In the genomic region with DNA sequence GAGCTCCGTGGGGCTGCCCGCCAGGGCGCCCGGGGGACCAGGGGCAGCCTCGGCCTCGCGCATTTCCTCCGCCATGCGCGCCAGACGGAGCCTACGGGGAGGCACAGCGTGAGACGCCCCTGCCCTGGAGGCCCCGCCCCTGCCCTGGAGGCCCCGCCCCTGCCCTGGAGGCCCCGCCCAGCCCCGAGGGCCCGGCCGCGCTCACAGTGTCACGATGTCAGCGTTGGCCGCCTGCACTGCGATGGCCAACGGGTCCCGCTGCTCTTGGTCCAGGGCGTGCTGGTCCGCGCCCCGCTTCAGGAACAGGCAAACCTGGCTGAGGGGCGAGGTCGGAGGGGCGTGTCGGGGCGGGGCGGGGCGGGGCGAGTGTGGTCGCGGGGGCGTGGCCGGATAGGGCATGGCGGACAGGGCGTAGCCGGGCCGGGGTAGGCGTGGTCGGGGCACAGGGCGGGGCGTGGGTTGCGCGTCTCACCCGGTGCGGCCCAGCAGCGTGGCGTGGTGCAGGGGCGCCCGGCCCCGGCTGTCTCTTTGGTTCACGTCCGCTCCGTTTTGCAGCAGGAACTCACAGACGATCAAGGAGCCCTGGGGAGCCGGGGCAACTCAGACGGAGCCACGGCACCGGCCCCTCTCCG, we compare ENCODE assay signal across 30 cellular contexts. TPM values are rescaled to one million over a fixed set of nuclear protein-coding genes. Genes with fewer than 3 reads are reported as not detected.
A peak's percentile ranks its signal among the peaks of the same experiment; 100 is the strongest.
DNase-seq lines count a peak whose midpoint lies in the region; ATAC-seq, FAIRE-seq and TF ChIP-seq lines count a peak whose summit lies in the region.
"Had no signal": no experiment of that assay in that cellular context is flagged by ENCODE, and none has a peak within 500 bp of the region (broad histone marks: within the 10 kb centered on the region; RNA-seq: fewer than 3 reads in every experiment).

No MANE protein-coding gene starts in this region.

- H3K27ac ChIP-seq in 22Rv1: peak overlapping the region; percentile 68
- H3K27ac ChIP-seq in K562 (ENCODE audit: extremely low read depth, low read depth, low read length): peak overlapping the region; percentile 54; the same call in 1 of the 3 replicates
- H3K27ac ChIP-seq in kidney (ENCODE audit: low read depth in 2 of 2, low read length in 2 of 2): no peak overlapping the region
- no peak overlapping the region for H3K27ac ChIP-seq in mammary epithelial cell (ENCODE audit: insufficient read depth, low read depth, low read length)
- no peak overlapping the region for H3K27ac ChIP-seq in SJCRH30
- H3K27ac ChIP-seq: body of pancreas, esophagus muscularis mucosa, gastrocnemius medialis, pancreas, sigmoid colon, SJSA1, VCaP had no signal

- TF ChIP-seq CTCF in 22Rv1 (IDR thresholded peaks at IDR 0.05) (no peak), GM13977 (IDR thresholded peaks at IDR 0.05; ENCODE audit: extremely low read depth, insufficient read depth, missing control alignments) (no peak), K562 (IDR thresholded peaks at IDR 0.05 in 2 of 3, conservative IDR thresholded peaks at IDR 0.05 in 1 of 3; ENCODE audit: insufficient read depth in 2 of 3, low read depth in 1 of 3, low read length in 3 of 3) (no peak), kidney (IDR thresholded peaks at IDR 0.05; ENCODE audit: borderline replicate concordance, extremely low read depth, insufficient read depth) (no peak), mammary epithelial cell (conservative IDR thresholded peaks at IDR 0.05 in 1 of 2, IDR thresholded peaks at IDR 0.05 in 1 of 2; ENCODE audit: extremely low read depth in 1 of 2, insufficient read depth in 1 of 2, low read depth in 1 of 2, low read length in 2 of 2) (no peak)

- no peak overlapping the region for H3K4me3 Mint-ChIP-seq in activated CD4-positive, alpha-beta T cell treated with anti-CD3 and anti-CD28 coated beads, Interleukin-2, amount 10 ng/mL, durations not matched to agents 7 days and 5 days
- H3K4me3 Mint-ChIP-seq: activated naive CD8-positive, alpha-beta T cell treated with anti-CD3 and anti-CD28 coated beads, Interleukin-2, amount 50 U/mL, for 24 hours; CD4-positive, alpha-beta T cell; natural killer cell; T-helper 17 cell had no signal

- H3K79me2 ChIP-seq in K562 (ENCODE audit: control insufficient read depth, insufficient read depth, low read length) (no peaks in the 10 kb centered on the region), mammary epithelial cell (ENCODE audit: insufficient read depth, low read length) (no peaks in the 10 kb centered on the region)

- intact Hi-C loops in K562 (cut with micrococcal nuclease) (loop anchor here (2.0 to 10.0 kb wide), 2 partner anchors 177 to 309 kb away; a partner anchor contains a TSS), kidney (cut with DNase I) (loop anchor here (10.0 kb wide), 1 partner anchor 169 kb away; no protein-coding TSS in a partner anchor), mammary epithelial cell (cut with micrococcal nuclease) (loop anchor here (2.0 to 5.0 kb wide), 2 partner anchors 309 to 421 kb away; no protein-coding TSS in a partner anchor)

- H3K9me3 ChIP-seq in K562 (replicated peaks; ENCODE audit: control insufficient read depth, insufficient read depth, low read depth, low read length) (no peaks in the 10 kb centered on the region), kidney (ENCODE audit: control insufficient read depth in 1 of 2, low read length in 2 of 2) (no peaks in the 10 kb centered on the region), mammary epithelial cell (replicated peaks; ENCODE audit: insufficient read depth, low read length) (no peaks in the 10 kb centered on the region), SJCRH30 (replicated peaks) (no peaks in the 10 kb centered on the region)
- H3K9me3 ChIP-seq: body of pancreas, esophagus muscularis mucosa, gastrocnemius medialis, pancreas, sigmoid colon, SJSA1 had no signal

- ATAC-seq in K562: peak; percentile 92
- ATAC-seq: activated naive CD8-positive, alpha-beta T cell treated with anti-CD3 and anti-CD28 coated beads, Interleukin-2, amount 50 U/mL, for 24 hours; body of pancreas; gastrocnemius medialis; left colon; natural killer cell; T-helper 17 cell had no signal

- no peak for TF ChIP-seq RAD21 in K562 (CRISPR knock-in tag; conservative IDR thresholded peaks at IDR 0.05 in 1 of 2, IDR thresholded peaks at IDR 0.05 in 1 of 2)

- no peak overlapping the region for H3K27ac Mint-ChIP-seq in activated CD4-positive, alpha-beta T cell treated with anti-CD3 and anti-CD28 coated beads, Interleukin-2, amount 10 ng/mL, durations not matched to agents 7 days and 5 days
- H3K27ac Mint-ChIP-seq: activated naive CD8-positive, alpha-beta T cell treated with anti-CD3 and anti-CD28 coated beads, Interleukin-2, amount 50 U/mL, for 24 hours; CD4-positive, alpha-beta T cell; natural killer cell; T-helper 17 cell had no signal

- H3K4me1 Mint-ChIP-seq in activated CD4-positive, alpha-beta T cell treated with anti-CD3 and anti-CD28 coated beads, Interleukin-2, amount 10 ng/mL, durations not matched to agents 7 days and 5 days: no peaks in the 10 kb centered on the region
- H3K4me1 Mint-ChIP-seq: activated naive CD8-positive, alpha-beta T cell treated with anti-CD3 and anti-CD28 coated beads, Interleukin-2, amount 50 U/mL, for 24 hours had no signal

- H3K9me3 Mint-ChIP-seq in activated CD4-positive, alpha-beta T cell treated with anti-CD3 and anti-CD28 coated beads, Interleukin-2, amount 10 ng/mL, durations not matched to agents 7 days and 5 days: no peaks in the 10 kb centered on the region
- H3K9me3 Mint-ChIP-seq: activated naive CD8-positive, alpha-beta T cell treated with anti-CD3 and anti-CD28 coated beads, Interleukin-2, amount 50 U/mL, for 24 hours; CD4-positive, alpha-beta T cell; natural killer cell had no signal

- peak overlapping the region in 1 of 2 experiments; percentile 84; a peak in 3 of 4 replicates for H3K9ac ChIP-seq in K562 (ENCODE audit: insufficient read depth in 1 of 2, low read depth in 2 of 2, low read length in 2 of 2)
- H3K9ac ChIP-seq in kidney (ENCODE audit: low read length in 2 of 2): no peak overlapping the region
- H3K9ac ChIP-seq in mammary epithelial cell (ENCODE audit: insufficient read depth, low read length): no peak overlapping the region

- H2AFZ ChIP-seq in K562 (ENCODE audit: low read depth, low read length) (peak overlapping the region; percentile 67; the same call in 1 of the 2 replicates), mammary epithelial cell (ENCODE audit: low read depth, low read length) (no peak overlapping the region)

- H3K4me3 ChIP-seq in K562: peak overlapping the region; percentile 51
- H3K4me3 ChIP-seq in kidney (ENCODE audit: low read length in 2 of 2): no peak overlapping the region
- no peak overlapping the region for H3K4me3 ChIP-seq in mammary epithelial cell (replicated peaks in 1 of 3; ENCODE audit: insufficient read depth in 1 of 3, low read depth in 2 of 3, low read length in 3 of 3)
- H3K4me3 ChIP-seq in SJCRH30: no peak overlapping the region
- H3K4me3 ChIP-seq: body of pancreas, esophagus muscularis mucosa, gastrocnemius medialis, pancreas, sigmoid colon, SJSA1 had no signal

- H3K4me1 ChIP-seq in K562 (replicated peaks in 1 of 2; ENCODE audit: control insufficient read depth in 2 of 2, insufficient read depth in 2 of 2, low read length in 2 of 2): peaks cover 5 to 73% of the 10 kb centered on the region in 2 experiments; a peak in 3 of 5 replicates
- peaks cover 0 to 5% of the 10 kb centered on the region in 2 donors for H3K4me1 ChIP-seq in kidney (ENCODE audit: control insufficient read depth in 1 of 2, insufficient read depth in 1 of 2, low read depth in 1 of 2, low read length in 2 of 2)
- peaks cover 9% of the 10 kb centered on the region for H3K4me1 ChIP-seq in mammary epithelial cell (ENCODE audit: insufficient read depth, low read length)
- H3K4me1 ChIP-seq in SJCRH30: peaks cover 26% of the 10 kb centered on the region
- H3K4me1 ChIP-seq: gastrocnemius medialis, pancreas had no signal

- H3K4me2 ChIP-seq in K562 (ENCODE audit: insufficient read depth, low read length) (peak overlapping the region; percentile 81), mammary epithelial cell (ENCODE audit: insufficient read depth, low read depth, low read length) (no peak overlapping the region)

- TF ChIP-seq EP300 in K562 (IDR thresholded peaks at IDR 0.05; ENCODE audit: low read length): no peak

- peaks cover 3% of the 10 kb centered on the region for H3K36me3 Mint-ChIP-seq in activated CD4-positive, alpha-beta T cell treated with anti-CD3 and anti-CD28 coated beads, Interleukin-2, amount 10 ng/mL, durations not matched to agents 7 days and 5 days (ENCODE audit: low read depth)
- H3K36me3 Mint-ChIP-seq: natural killer cell had no signal

- H3K27me3 ChIP-seq in K562 (ENCODE audit: control insufficient read depth in 2 of 2, insufficient read depth in 2 of 2, low read length in 2 of 2): peaks cover 0 to 3% of the 10 kb centered on the region in 2 experiments; a peak in 1 of 5 replicates
- H3K27me3 ChIP-seq in mammary epithelial cell (ENCODE audit: insufficient read depth, low read length): no peaks in the 10 kb centered on the region
- no peaks in the 10 kb centered on the region for H3K27me3 ChIP-seq in SJCRH30
- H3K27me3 ChIP-seq: body of pancreas, esophagus muscularis mucosa, gastrocnemius medialis, pancreas, sigmoid colon, SJSA1 had no signal

- TF ChIP-seq POLR2A in K562 (conservative IDR thresholded peaks at IDR 0.05): no peak

- in situ Hi-C loops in GM13977 (cut with MboI; ENCODE audit: low pct_unique_long_range_greater_than_20kb, low sequenced_read_pairs, unreplicated experiment): no loop called here
- in situ Hi-C loops in K562 (cut with MboI): no loop called here
- in situ Hi-C loops in mammary epithelial cell (cut with MboI; ENCODE audit: low sequenced_read_pairs in 2 of 2): loop anchor here in 1 of 2 donors (25.0 kb wide), 1 partner anchor 306 kb away; a partner anchor contains a TSS

- DNase-seq in GM13977 (ENCODE audit: low spot score) (peak; percentile 46), K562 (ENCODE audit: extremely low read depth in 1 of 4, low spot score in 3 of 4) (peak; percentile 90 to 99 (median 98)), kidney (peak; percentile 78), mammary epithelial cell (no peak), SJCRH30 (no peak), NCI-H2171 (lab: John Stamatoyannopoulos, UW) (no peak)
- DNase-seq in activated CD4-positive, alpha-beta T cell treated with anti-CD3 and anti-CD28 coated beads, Interleukin-2, amount 10 ng/mL, durations not matched to agents 7 days and 5 days: no peak
- DNase-seq: activated CD4-positive, alpha-beta T cell treated with anti-CD3 and anti-CD28 coated beads, Interleukin-2, amount 50 U/mL, for 1 hour; activated CD8-positive, alpha-beta memory T cell treated with anti-CD3 and anti-CD28 coated beads, Interleukin-2, amount 50 U/mL, for 4 hours; activated naive CD8-positive, alpha-beta T cell treated with anti-CD3 and anti-CD28 coated beads, Interleukin-2, amount 50 U/mL, for 24 hours; CD4-positive, alpha-beta T cell; DMS 273 treated with DMSO at 0.1 percent for 48 hours; effector CD8-positive, alpha-beta T cell; gastrocnemius medialis; Kasumi-1; left colon; midbrain; natural killer cell; NCI-H1930; NCI-H226; NCI-H774; sigmoid colon; T-helper 17 cell had no signal

- H3K27me3 Mint-ChIP-seq in activated CD4-positive, alpha-beta T cell treated with anti-CD3 and anti-CD28 coated beads, Interleukin-2, amount 10 ng/mL, durations not matched to agents 7 days and 5 days: no peaks in the 10 kb centered on the region
- H3K27me3 Mint-ChIP-seq: activated naive CD8-positive, alpha-beta T cell treated with anti-CD3 and anti-CD28 coated beads, Interleukin-2, amount 50 U/mL, for 24 hours; CD4-positive, alpha-beta T cell; T-helper 17 cell had no signal

- CTCF ChIA-PET in K562 (lab: Yijun Ruan, JAX; ENCODE audit: low intra/inter-chr PET ratio) (no interaction called here), mammary epithelial cell (lab: Charles Lee; ENCODE audit: low non-redundant PET) (no interaction called here)
- CTCF ChIA-PET in activated CD4-positive, alpha-beta T cell treated with anti-CD3 and anti-CD28 coated beads, Interleukin-2, amount 10 ng/mL, durations not matched to agents 7 days and 5 days (lab: Charles Lee): no interaction called here

- dilution Hi-C loops in mammary epithelial cell (cut with HindIII; ENCODE audit: low sequenced_read_pairs): no loop called here

- H3K9me1 ChIP-seq in K562 (ENCODE audit: control insufficient read depth, insufficient read depth, low read length): peaks cover 8% of the 10 kb centered on the region

- POLR2A ChIA-PET in K562 (lab: Yijun Ruan, JAX): interaction anchor here (1.2 kb wide), 1 partner anchor 11 kb away, joined by 3 read pairs; no protein-coding TSS in a partner anchor
- POLR2A ChIA-PET in activated CD4-positive, alpha-beta T cell treated with anti-CD3 and anti-CD28 coated beads, Interleukin-2, amount 10 ng/mL, durations not matched to agents 7 days and 5 days (lab: Charles Lee): no interaction called here

- FAIRE-seq in K562 (lab: Jason Lieb, UNC): peak; percentile 35
- no peak for FAIRE-seq in kidney (lab: Jason Lieb, UNC)
- FAIRE-seq: G401.6, pancreas had no signal

- H4K20me1 ChIP-seq in K562 (replicated peaks; ENCODE audit: control insufficient read depth, insufficient read depth, low read length) (peaks cover 16% of the 10 kb centered on the region; the same call in 1 of the 2 replicates), mammary epithelial cell (ENCODE audit: insufficient read depth, low read length) (peaks cover 8% of the 10 kb centered on the region)

- 4% methylated on average over 39 of the region's 69 CpGs for WGBS in K562 (ENCODE audit: insufficient coverage, low coverage, missing lambda C conversion rate)
- WGBS in mammary epithelial cell (ENCODE audit: low coverage, missing lambda C conversion rate): no CpG with 5 or more reads among the region's 69 CpGs

- BruUV-seq in K562 (replicated peaks; lab: Mats Ljungman, UMichigan): no TSS peak
- BruUV-seq in mammary epithelial cell (replicated peaks; lab: Mats Ljungman, UMichigan): no TSS peak

- H3K36me3 ChIP-seq in K562 (ENCODE audit: control insufficient read depth, insufficient read depth, low read length) (peaks cover 17% of the 10 kb centered on the region; the same call in 1 of the 3 replicates), kidney (ENCODE audit: control insufficient read depth in 1 of 2, insufficient read depth in 2 of 2, low read length in 2 of 2) (no peaks in the 10 kb centered on the region), mammary epithelial cell (ENCODE audit: insufficient read depth, low read length) (no peaks in the 10 kb centered on the region), SJCRH30 (no peaks in the 10 kb centered on the region)
- H3K36me3 ChIP-seq: pancreas had no signal

RNA-seq across cellular contexts. Expression of a gene that starts 13.5 kb away (rescaled TPM):
- 1.6 and 4.3 TPM in 2 replicates for total RNA-seq in K562 (2011; cell fraction: chromatin; rRNA removed; ENCODE audit: low replicate concordance)
- 3.0 and 3.7 TPM in 2 replicates for total RNA-seq in K562 (2011; cell fraction: nucleolus; rRNA removed)
- total RNA-seq in K562 (2011; cell fraction: nucleoplasm; rRNA removed): 1.4 and 2.1 TPM in 2 replicates
- total RNA-seq in K562 (2014; rRNA removed) (0.53 and 0.64 TPM in 2 replicates), K562 (2014; rRNA removed; fragmentation: Illumina TruSeq; extraction: Trizol) (0.06 TPM in 1 of 2 replicates, not detected in the other), K562 (2015; rRNA removed; fragmentation: Illumina TruSeq; extraction: Trizol) (0.29 and 0.38 TPM in 2 replicates), K562 (2021) (0.73 and 0.87 TPM in 2 replicates), kidney (4.6 TPM), mammary epithelial cell (1 to 10 TPM in 1 of 2 donors, under 1 TPM in 1; 0.67 to 1.7 TPM)
- polyA plus RNA-seq in K562 (2011; rRNA removed) (0.38 and 0.92 TPM in 2 replicates), K562 (2014; fragmentation: Illumina TruSeq; extraction: Trizol) (0.04 and 0.26 TPM in 2 replicates), K562 (2014; fragmentation: Nextera tagmentation; extraction: Ambion mirVana) (under 1 TPM in 1 of 2 experiments, not detected in 1; 0.01 TPM), K562 (2014; rRNA removed) (1.1 TPM in 2 replicates), kidney (ENCODE audit: insufficient read depth, low read depth, low replicate concordance) (4.6 TPM), mammary epithelial cell (0.50 TPM)
- polyA plus RNA-seq in K562 (2011; cell fraction: cytosol; rRNA removed): 0.71 and 1.8 TPM in 2 replicates
- 8.1 and 14.5 TPM in 2 replicates for polyA plus RNA-seq in K562 (2011; cell fraction: nucleus; rRNA removed)
- 0.79 and 1.9 TPM in 2 replicates for polyA plus RNA-seq in K562 (2012)
- 0.09 and 0.11 TPM in 2 replicates for polyA minus RNA-seq in K562 (2011; rRNA and poly(A)+ RNA removed)
- not detected in 2 replicates for polyA minus RNA-seq in K562 (2011; cell fraction: cytosol; rRNA and poly(A)+ RNA removed)
- 0.94 and 1.3 TPM in 2 replicates for polyA minus RNA-seq in K562 (2011; cell fraction: nucleus; rRNA and poly(A)+ RNA removed)
- polyA minus RNA-seq in mammary epithelial cell: not detected
- total RNA-seq in activated CD4-positive, alpha-beta T cell treated with anti-CD3 and anti-CD28 coated beads, Interleukin-2, amount 10 ng/mL, durations not matched to agents 7 days and 5 days: 1 to 10 TPM; 5.1 to 6.6 TPM
- total RNA-seq in SJCRH30 (2014; rRNA removed; shearing (Covaris generic)): 1.1 and 2.2 TPM in 2 replicates

RNA-seq across cellular contexts. Expression of a gene that starts 14.0 kb away (rescaled TPM):
- total RNA-seq in K562 (2011; cell fraction: chromatin; rRNA removed; ENCODE audit: low replicate concordance): 140 and 407 TPM in 2 replicates
- 278 and 333 TPM in 2 replicates for total RNA-seq in K562 (2011; cell fraction: nucleolus; rRNA removed)
- 136 and 156 TPM in 2 replicates for total RNA-seq in K562 (2011; cell fraction: nucleoplasm; rRNA removed)
- total RNA-seq in K562 (2014; rRNA removed) (29.6 and 33.3 TPM in 2 replicates), K562 (2014; rRNA removed; fragmentation: Illumina TruSeq; extraction: Trizol) (1.9 and 3.5 TPM in 2 replicates), K562 (2015; rRNA removed; fragmentation: Illumina TruSeq; extraction: Trizol) (14.0 and 15.2 TPM in 2 replicates), K562 (2021) (44.1 and 49.0 TPM in 2 replicates), kidney (39.5 TPM), mammary epithelial cell (10 to 100 TPM; 16.7 to 32.3 TPM)
- polyA plus RNA-seq in K562 (2011; rRNA removed) (12.0 and 27.1 TPM in 2 replicates), K562 (2014; fragmentation: Illumina TruSeq; extraction: Trizol) (7.2 and 11.8 TPM in 2 replicates), K562 (2014; fragmentation: Nextera tagmentation; extraction: Ambion mirVana) (under 1 TPM; 0.01 to 0.06 TPM), K562 (2014; rRNA removed) (43.8 and 44.8 TPM in 2 replicates), kidney (ENCODE audit: insufficient read depth, low read depth, low replicate concordance) (15.9 TPM), mammary epithelial cell (15.5 TPM)
- polyA plus RNA-seq in K562 (2011; cell fraction: cytosol; rRNA removed): 8.5 and 20.8 TPM in 2 replicates
- polyA plus RNA-seq in K562 (2011; cell fraction: nucleus; rRNA removed): 346 and 462 TPM in 2 replicates
- polyA plus RNA-seq in K562 (2012): 38.9 and 49.6 TPM in 2 replicates
- polyA minus RNA-seq in K562 (2011; rRNA and poly(A)+ RNA removed): 6.3 and 10.7 TPM in 2 replicates
- 13.7 and 15.3 TPM in 2 replicates for polyA minus RNA-seq in K562 (2011; cell fraction: cytosol; rRNA and poly(A)+ RNA removed)
- polyA minus RNA-seq in K562 (2011; cell fraction: nucleus; rRNA and poly(A)+ RNA removed): 42.4 and 46.1 TPM in 2 replicates
- 11.7 TPM for polyA minus RNA-seq in mammary epithelial cell
- 10 to 100 TPM; 69.5 to 92.1 TPM for total RNA-seq in activated CD4-positive, alpha-beta T cell treated with anti-CD3 and anti-CD28 coated beads, Interleukin-2, amount 10 ng/mL, durations not matched to agents 7 days and 5 days
- total RNA-seq in SJCRH30 (2014; rRNA removed; shearing (Covaris generic)): 18.7 and 27.4 TPM in 2 replicates

RNA-seq across cellular contexts. Expression of a gene that starts 14.7 kb away (rescaled TPM):
- total RNA-seq in K562 (2011; cell fraction: chromatin; rRNA removed; ENCODE audit: low replicate concordance): 13.3 and 63.1 TPM in 2 replicates
- 74.5 and 90.1 TPM in 2 replicates for total RNA-seq in K562 (2011; cell fraction: nucleolus; rRNA removed)
- total RNA-seq in K562 (2011; cell fraction: nucleoplasm; rRNA removed): 23.2 and 31.2 TPM in 2 replicates
- total RNA-seq in K562 (2014; rRNA removed) (86.9 and 103 TPM in 2 replicates), K562 (2014; rRNA removed; fragmentation: Illumina TruSeq; extraction: Trizol) (5.6 and 7.0 TPM in 2 replicates), K562 (2015; rRNA removed; fragmentation: Illumina TruSeq; extraction: Trizol) (29.7 and 31.4 TPM in 2 replicates), K562 (2021) (80.1 and 83.0 TPM in 2 replicates), kidney (12.6 TPM), mammary epithelial cell (10 to 100 TPM; 21.5 to 23.6 TPM)
- polyA plus RNA-seq in K562 (2011; rRNA removed) (13.6 and 22.4 TPM in 2 replicates), K562 (2014; fragmentation: Illumina TruSeq; extraction: Trizol) (10.5 and 25.1 TPM in 2 replicates), K562 (2014; fragmentation: Nextera tagmentation; extraction: Ambion mirVana) (1 to 10 TPM in 1 of 2 experiments, under 1 TPM in 1; 0.62 to 1.7 TPM), K562 (2014; rRNA removed) (68.5 and 76.0 TPM in 2 replicates), kidney (ENCODE audit: insufficient read depth, low read depth, low replicate concordance) (13.9 TPM), mammary epithelial cell (25.3 TPM)
- polyA plus RNA-seq in K562 (2011; cell fraction: cytosol; rRNA removed): 29.8 and 137 TPM in 2 replicates
- 41.7 and 71.9 TPM in 2 replicates for polyA plus RNA-seq in K562 (2011; cell fraction: nucleus; rRNA removed)
- polyA plus RNA-seq in K562 (2012): 35.1 and 53.3 TPM in 2 replicates
- 3.5 and 5.7 TPM in 2 replicates for polyA minus RNA-seq in K562 (2011; rRNA and poly(A)+ RNA removed)
- polyA minus RNA-seq in K562 (2011; cell fraction: cytosol; rRNA and poly(A)+ RNA removed): 22.0 and 25.8 TPM in 2 replicates
- polyA minus RNA-seq in K562 (2011; cell fraction: nucleus; rRNA and poly(A)+ RNA removed): 33.5 and 38.2 TPM in 2 replicates
- 32.6 TPM for polyA minus RNA-seq in mammary epithelial cell
- total RNA-seq in activated CD4-positive, alpha-beta T cell treated with anti-CD3 and anti-CD28 coated beads, Interleukin-2, amount 10 ng/mL, durations not matched to agents 7 days and 5 days: 10 to 100 TPM; 18.9 to 24.4 TPM
- total RNA-seq in SJCRH30 (2014; rRNA removed; shearing (Covaris generic)): 23.9 and 25.3 TPM in 2 replicates

RNA-seq across cellular contexts. Expression of a gene that starts 20.1 kb away (rescaled TPM):
- 155 and 222 TPM in 2 replicates for total RNA-seq in K562 (2011; cell fraction: chromatin; rRNA removed; ENCODE audit: low replicate concordance)
- total RNA-seq in K562 (2011; cell fraction: nucleolus; rRNA removed): 116 and 127 TPM in 2 replicates
- total RNA-seq in K562 (2011; cell fraction: nucleoplasm; rRNA removed): 111 and 123 TPM in 2 replicates
- total RNA-seq in K562 (2014; rRNA removed) (110 and 124 TPM in 2 replicates), K562 (2014; rRNA removed; fragmentation: Illumina TruSeq; extraction: Trizol) (47.1 and 51.5 TPM in 2 replicates), K562 (2015; rRNA removed; fragmentation: Illumina TruSeq; extraction: Trizol) (73.0 and 75.5 TPM in 2 replicates), K562 (2021) (109 and 112 TPM in 2 replicates), kidney (56.6 TPM), mammary epithelial cell (10 to 100 TPM; 36.7 to 59.7 TPM)
- polyA plus RNA-seq in K562 (2011; rRNA removed) (36.4 and 45.5 TPM in 2 replicates), K562 (2014; fragmentation: Illumina TruSeq; extraction: Trizol) (81.5 and 83.2 TPM in 2 replicates), K562 (2014; fragmentation: Nextera tagmentation; extraction: Ambion mirVana) (1 to 10 TPM in 1 of 2 experiments, under 1 TPM in 1; 0.93 to 2.3 TPM), K562 (2014; rRNA removed) (107 and 108 TPM in 2 replicates), kidney (ENCODE audit: insufficient read depth, low read depth, low replicate concordance) (57.4 TPM), mammary epithelial cell (32.5 TPM)
- polyA plus RNA-seq in K562 (2011; cell fraction: cytosol; rRNA removed): 45.1 and 76.3 TPM in 2 replicates
- polyA plus RNA-seq in K562 (2011; cell fraction: nucleus; rRNA removed): 61.5 and 87.2 TPM in 2 replicates
- 72.3 and 75.8 TPM in 2 replicates for polyA plus RNA-seq in K562 (2012)
- 12.5 and 14.9 TPM in 2 replicates for polyA minus RNA-seq in K562 (2011; rRNA and poly(A)+ RNA removed)
- polyA minus RNA-seq in K562 (2011; cell fraction: cytosol; rRNA and poly(A)+ RNA removed): 35.1 and 36.5 TPM in 2 replicates
- polyA minus RNA-seq in K562 (2011; cell fraction: nucleus; rRNA and poly(A)+ RNA removed): 33.1 and 42.7 TPM in 2 replicates
- polyA minus RNA-seq in mammary epithelial cell: 11.7 TPM
- total RNA-seq in activated CD4-positive, alpha-beta T cell treated with anti-CD3 and anti-CD28 coated beads, Interleukin-2, amount 10 ng/mL, durations not matched to agents 7 days and 5 days: 10 to 100 TPM; 63.4 to 63.7 TPM
- 109 and 115 TPM in 2 replicates for total RNA-seq in SJCRH30 (2014; rRNA removed; shearing (Covaris generic))

RNA-seq across cellular contexts. Expression of a gene that starts 30.7 kb away (rescaled TPM):
- 317 and 866 TPM in 2 replicates for total RNA-seq in K562 (2011; cell fraction: chromatin; rRNA removed; ENCODE audit: low replicate concordance)
- total RNA-seq in K562 (2011; cell fraction: nucleolus; rRNA removed): 565 and 578 TPM in 2 replicates
- total RNA-seq in K562 (2011; cell fraction: nucleoplasm; rRNA removed): 402 and 440 TPM in 2 replicates
- total RNA-seq in K562 (2014; rRNA removed): 151 and 179 TPM in 2 replicates
- total RNA-seq in K562 (2014; rRNA removed; fragmentation: Illumina TruSeq; extraction: Trizol): 62.1 and 77.4 TPM in 2 replicates
- 85.4 and 88.8 TPM in 2 replicates for total RNA-seq in K562 (2015; rRNA removed; fragmentation: Illumina TruSeq; extraction: Trizol)
- total RNA-seq in K562 (2021): 153 and 164 TPM in 2 replicates
- 110 and 164 TPM in 2 replicates for polyA plus RNA-seq in K562 (2011; rRNA removed)
- 195 and 300 TPM in 2 replicates for polyA plus RNA-seq in K562 (2011; cell fraction: cytosol; rRNA removed)
- 663 and 798 TPM in 2 replicates for polyA plus RNA-seq in K562 (2011; cell fraction: nucleus; rRNA removed)
- 151 and 204 TPM in 2 replicates for polyA plus RNA-seq in K562 (2012)
- polyA plus RNA-seq in K562 (2014; fragmentation: Illumina TruSeq; extraction: Trizol): 143 and 151 TPM in 2 replicates
- polyA plus RNA-seq in K562 (2014; fragmentation: Nextera tagmentation; extraction: Ambion mirVana): 10 to 100 TPM in 1 of 2 experiments, 1 to 10 TPM in 1; 3.6 to 11.8 TPM
- 183 TPM in 2 replicates for polyA plus RNA-seq in K562 (2014; rRNA removed)
- polyA minus RNA-seq in K562 (2011; rRNA and poly(A)+ RNA removed): 68.4 and 103 TPM in 2 replicates
- 79.6 and 101 TPM in 2 replicates for polyA minus RNA-seq in K562 (2011; cell fraction: cytosol; rRNA and poly(A)+ RNA removed)
- polyA minus RNA-seq in K562 (2011; cell fraction: nucleus; rRNA and poly(A)+ RNA removed): 108 and 123 TPM in 2 replicates
- total RNA-seq in kidney: 100 TPM
- polyA plus RNA-seq in kidney (ENCODE audit: insufficient read depth, low read depth, low replicate concordance): 73.6 TPM
- total RNA-seq in mammary epithelial cell: 100 to 1,000 TPM in 1 of 2 donors, 10 to 100 TPM in 1; 46.3 to 107 TPM
- polyA plus RNA-seq in mammary epithelial cell: 109 TPM
- polyA minus RNA-seq in mammary epithelial cell: 162 TPM
- 100 to 1,000 TPM; 123 to 126 TPM for total RNA-seq in activated CD4-positive, alpha-beta T cell treated with anti-CD3 and anti-CD28 coated beads, Interleukin-2, amount 10 ng/mL, durations not matched to agents 7 days and 5 days
- 66.0 and 78.7 TPM in 2 replicates for total RNA-seq in SJCRH30 (2014; rRNA removed; shearing (Covaris generic))

Comparison
In these comparisons a context has a peak if more than half of its experiments do, and no peak if none do; other contexts are left out.
1. H3K27ac ChIP-seq: peak in 22Rv1 (single experiment) and K562 (single experiment); none in kidney (0 of 2), mammary epithelial cell (single experiment) and SJCRH30 (single experiment).
2. DNase-seq: peak in GM13977 (single experiment), K562 (4 of 4) and kidney (single experiment); none in mammary epithelial cell (single experiment), activated CD4-positive, alpha-beta T cell treated with anti-CD3 and anti-CD28 coated beads, Interleukin-2, amount 10 ng/mL, durations not matched to agents 7 days and 5 days (single experiment), SJCRH30 (0 of 2) and NCI-H2171 (single experiment).